ENCODE assay signal across 8 cellular contexts in genomic region chr14:105168979-105169507, GRCh38. TPM values are rescaled to one million over a fixed set of nuclear protein-coding genes. Genes with fewer than 3 reads are reported as not detected.
DNase-seq lines count a peak whose midpoint lies in the region; ATAC-seq and TF ChIP-seq lines count a peak whose summit lies in the region.

No MANE protein-coding gene starts in this region.

- no peaks in the 10 kb centered on the region for H3K36me3 ChIP-seq in MM.1S (replicated peaks; ENCODE audit: insufficient read depth, low read length)

- ATAC-seq in GM18520 (IDR thresholded peaks at IDR 0.05; ENCODE audit: unreplicated experiment) = no peak

- no peaks in the 10 kb centered on the region for H3K9me3 ChIP-seq in MM.1S (replicated peaks; ENCODE audit: insufficient read depth, low read length)

- peaks cover 9% of the 10 kb centered on the region for H3K4me1 Mint-ChIP-seq in glutamatergic neuron (ENCODE audit: low read depth, unreplicated experiment)

- H3F3A ChIP-seq in MM.1S (ENCODE audit: insufficient read depth, low read length) = no peaks in the 10 kb centered on the region

- TF ChIP-seq CTCF in MM.1S (IDR thresholded peaks at IDR 0.05; ENCODE audit: low read length) (peak; percentile 22), glutamatergic neuron (IDR thresholded peaks at IDR 0.05; ENCODE audit: partially characterized antibody, unreplicated experiment) (peak; percentile 83)

- no peak overlapping the region for H3K27ac ChIP-seq in MM.1S (ENCODE audit: low read length)

- peak; percentile 3 for DNase-seq in DMS114 treated with DMSO at 0.1 percent for 48 hours (lab: John Stamatoyannopoulos, UW; ENCODE audit: unreplicated experiment)
- no peak for DNase-seq in MM.1S
- peak; percentile 58 for DNase-seq in activated T-cell treated with anti-CD3 and anti-CD28 coated beads, Interleukin-2, amount 50 U/mL, for 1 hour
- DNase-seq in glutamatergic neuron = peak; percentile 86
- DNase-seq in stimulated activated CD4-positive, alpha-beta T cell treated with anti-CD3 and anti-CD28 coated beads, Interleukin-15, amount 100 ng/mL, for 24 hours = peak; percentile 63
- no peak for DNase-seq in GOT3 (lab: John Stamatoyannopoulos, UW)
- DNase-seq in GM19240 (ENCODE audit: insufficient read length, low spot score) = no peak

- no peaks in the 10 kb centered on the region for H4K20me1 ChIP-seq in MM.1S (ENCODE audit: insufficient read depth, low read length)

- H3K9me3 Mint-ChIP-seq in glutamatergic neuron (ENCODE audit: unreplicated experiment) = peaks cover 7% of the 10 kb centered on the region

- no peak overlapping the region for H3K4me3 ChIP-seq in MM.1S (ENCODE audit: low read length)

- H3K79me2 ChIP-seq in MM.1S (ENCODE audit: low read length) = no peaks in the 10 kb centered on the region

- no peak overlapping the region for H2AFZ ChIP-seq in MM.1S (ENCODE audit: low read length)

- no peaks in the 10 kb centered on the region for H3K4me1 ChIP-seq in MM.1S (ENCODE audit: low read length)

- no peak overlapping the region for H3K27ac Mint-ChIP-seq in glutamatergic neuron (ENCODE audit: unreplicated experiment)

- H3K9ac ChIP-seq in MM.1S (ENCODE audit: low read length) = no peak overlapping the region

- H3K4me2 ChIP-seq in MM.1S (ENCODE audit: low read depth, low read length) = no peak overlapping the region; the same call in 1 of the 2 replicates

- H3K27me3 ChIP-seq in MM.1S (replicated peaks; ENCODE audit: insufficient read depth, low read length) = peaks cover 12% of the 10 kb centered on the region; the same call in 1 of the 2 replicates

- no peaks in the 10 kb centered on the region for H3K36me3 Mint-ChIP-seq in glutamatergic neuron (ENCODE audit: unreplicated experiment)

- H3K4me3 Mint-ChIP-seq in glutamatergic neuron (ENCODE audit: unreplicated experiment) = peak overlapping the region; percentile 71

- no peaks in the 10 kb centered on the region for H3K9me2 ChIP-seq in MM.1S (replicated peaks; ENCODE audit: insufficient read depth, low read length)

- peaks cover 11% of the 10 kb centered on the region for H3K27me3 Mint-ChIP-seq in glutamatergic neuron (ENCODE audit: unreplicated experiment)

RNA-seq across cellular contexts. Expression of gene JAG2, which starts 0.5 kb away (rescaled TPM):
- total RNA-seq in glutamatergic neuron (ENCODE audit: unreplicated experiment) = 84.1 TPM

RNA-seq across cellular contexts. Expression of gene NUDT14, which starts 12.1 kb away (rescaled TPM):
- 114 TPM for total RNA-seq in glutamatergic neuron (ENCODE audit: unreplicated experiment)

Comparison
In these comparisons a context has a peak if more than half of its experiments do, and no peak if none do; other contexts are left out.
1. DNase-seq: peak in DMS114 treated with DMSO at 0.1 percent for 48 hours (single experiment), activated T-cell treated with anti-CD3 and anti-CD28 coated beads, Interleukin-2, amount 50 U/mL, for 1 hour (single experiment), glutamatergic neuron (single experiment) and stimulated activated CD4-positive, alpha-beta T cell treated with anti-CD3 and anti-CD28 coated beads, Interleukin-15, amount 100 ng/mL, for 24 hours (single experiment); none in MM.1S (single experiment), GOT3 (single experiment) and GM19240 (single experiment).